Comparison of ENCODE assay signal across 14 cellular contexts in genomic region chr18:56576826-56577573, GRCh38.
DNase-seq lines count a peak whose midpoint lies in the region; ATAC-seq, FAIRE-seq and TF ChIP-seq lines count a peak whose summit lies in the region.
"Had no signal": no experiment of that assay in that cellular context is flagged by ENCODE, and none has a peak within 500 bp of the region (broad histone marks: within the 10 kb centered on the region; RNA-seq: fewer than 3 reads in every experiment).

No MANE protein-coding gene starts in this region.

- DNase-seq in D721Med (ENCODE audit: insufficient read length, low spot score) (peak; percentile 80), SHP77 treated with DMSO at 0.1 percent for 48 hours (lab: John Stamatoyannopoulos, UW) (peak; percentile 48), frontal cortex (ENCODE audit: low spot score in 2 of 2) (no peak), NCI-H774 (lab: John Stamatoyannopoulos, UW) (no peak), GM12891 (ENCODE audit: insufficient read length, low spot score) (no peak)
- DNase-seq: activated CD4-positive, alpha-beta T cell treated with anti-CD3 and anti-CD28 coated beads for 1 hour; ovary; T-cell; uterus had no signal

- TF ChIP-seq CTCF in D721Med (IDR thresholded peaks at IDR 0.05; ENCODE audit: insufficient read depth, missing control alignments), result no peak
- TF ChIP-seq CTCF in parathyroid adenoma (IDR thresholded peaks at IDR 0.05), result no peak

- no peaks in the 10 kb centered on the region for H3K27me3 ChIP-seq in parathyroid adenoma (ENCODE audit: control insufficient read depth, insufficient read depth, low read length)
- H3K27me3 ChIP-seq: BLaER1, ovary, uterus had no signal

- no peak overlapping the region for H3K4me2 ChIP-seq in parathyroid adenoma (ENCODE audit: low read length)
- H3K4me2 ChIP-seq: BLaER1 had no signal

- FAIRE-seq in D721Med (lab: Jason Lieb, UNC) (no peak), frontal cortex (lab: Jason Lieb, UNC) (peak; percentile 91), GM12891 (lab: Jason Lieb, UNC) (no peak)

- H3K79me2 ChIP-seq in parathyroid adenoma, result no peaks in the 10 kb centered on the region

- no peaks in the 10 kb centered on the region for H3K36me3 ChIP-seq in parathyroid adenoma (ENCODE audit: control insufficient read depth, insufficient read depth, low read length)
- H3K36me3 ChIP-seq: BLaER1, ovary, uterus had no signal

- H3K9ac ChIP-seq in parathyroid adenoma, result no peak overlapping the region
- H3K9ac ChIP-seq: BLaER1 had no signal

- no peak for ATAC-seq in GM19035 (IDR thresholded peaks at IDR 0.05; ENCODE audit: unreplicated experiment)
- ATAC-seq in HG03196 (IDR thresholded peaks at IDR 0.05; ENCODE audit: unreplicated experiment), result no peak
- ATAC-seq: T-cell had no signal

- H3K9me3 ChIP-seq in parathyroid adenoma (ENCODE audit: control insufficient read depth, low read length), result no peaks in the 10 kb centered on the region
- H3K9me3 ChIP-seq: ovary, uterus had no signal

- no peak overlapping the region for H3K27ac ChIP-seq in parathyroid adenoma
- H3K27ac ChIP-seq: BLaER1, HL-60, ovary, uterus had no signal

- no peak for TF ChIP-seq POLR2A in GM12891 (IDR thresholded peaks at IDR 0.05; ENCODE audit: low read depth, low read length)

- H3K4me3 ChIP-seq in parathyroid adenoma (ENCODE audit: low read depth, low read length), result no peak overlapping the region
- H3K4me3 ChIP-seq: BLaER1, ovary, uterus had no signal

- peaks cover 9% of the 10 kb centered on the region for H3K4me1 ChIP-seq in parathyroid adenoma
- H3K4me1 ChIP-seq: BLaER1, uterus had no signal

- peak overlapping the region; percentile 38 for H2AFZ ChIP-seq in parathyroid adenoma

TF ChIP-seq in GM12891, 5 proteins besides CTCF, POLR2A, EP300 and RAD21:
- TF ChIP-seq SPI1 (IDR thresholded peaks at IDR 0.05; ENCODE audit: low read depth, low read length) (no peak), POU2F2 (IDR thresholded peaks at IDR 0.05; ENCODE audit: low read depth, low read length) (no peak), TAF1 (IDR thresholded peaks at IDR 0.05; ENCODE audit: low read depth, low read length) (no peak), PAX5 (IDR thresholded peaks at IDR 0.05; ENCODE audit: insufficient read depth, low read length, severe bottlenecking) (no peak)

Comparison
In these comparisons a context has a peak if more than half of its experiments do, and no peak if none do; other contexts are left out.
1. DNase-seq: peak in D721Med (single experiment) and SHP77 treated with DMSO at 0.1 percent for 48 hours (single experiment); none in frontal cortex (0 of 2), NCI-H774 (single experiment) and GM12891 (single experiment).